Comparison of ENCODE assay signal across 8 cellular contexts in the genomic region with DNA sequence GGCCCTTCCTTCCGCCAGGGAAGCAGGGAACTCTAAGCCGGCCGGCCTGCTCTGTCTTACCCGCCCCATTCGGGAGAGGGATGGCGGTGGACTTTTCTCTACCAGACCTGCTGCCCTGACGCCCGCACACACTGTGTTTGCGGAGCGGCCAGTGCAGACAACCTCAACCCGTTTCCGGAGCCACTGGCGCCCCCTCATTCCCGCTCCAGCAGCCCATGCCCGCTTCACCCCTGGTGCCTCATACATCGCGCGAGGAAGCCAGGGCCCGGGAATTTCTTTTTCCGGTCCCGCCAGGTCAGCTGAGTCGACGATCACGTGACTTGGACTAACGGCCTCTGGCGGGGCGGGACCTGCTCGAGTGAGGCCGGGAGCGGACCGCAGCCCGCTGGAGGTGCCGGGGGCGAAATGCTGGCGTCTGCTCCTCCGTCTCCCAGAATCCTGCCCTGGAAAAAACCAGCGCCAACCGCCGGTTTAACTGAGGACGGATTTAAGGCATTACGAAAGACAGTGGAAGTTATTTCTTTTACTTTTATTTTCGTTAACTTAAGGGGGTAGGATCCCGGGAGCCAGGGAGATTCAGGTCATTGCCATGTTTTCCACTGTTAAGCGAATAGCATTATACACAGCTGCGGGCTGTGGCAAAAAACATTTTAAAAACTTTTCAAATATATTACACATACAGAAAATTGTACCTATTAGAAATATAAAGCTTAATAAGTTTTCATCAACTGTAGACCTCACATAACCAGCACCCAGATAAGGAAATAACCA. TPM values are rescaled to one million over a fixed set of nuclear protein-coding genes. Genes with fewer than 3 reads are reported as not detected.
DNase-seq lines count a peak whose midpoint lies in the region; ATAC-seq and TF ChIP-seq lines count a peak whose summit lies in the region.
"Not testable (repeated sequence)": the region's sequence is repeated elsewhere in the genome, so short reads cannot be mapped to it uniquely, and the experiment has no call there.

No MANE protein-coding gene starts in this region.

- peak overlapping the region; percentile 88 for H3K4me3 Mint-ChIP-seq in activated naive CD8-positive, alpha-beta T cell treated with anti-CD3 and anti-CD28 coated beads for 36 hours

- H3K36me3 ChIP-seq in mucosa of descending colon (ENCODE audit: low read depth) = not testable (repeated sequence)

- not testable (repeated sequence) for H3K4me3 ChIP-seq in mucosa of descending colon

- intact Hi-C loops in mucosa of descending colon (cut with DNase I, micrococcal nuclease) = not testable (repeated sequence)

- H3K27ac ChIP-seq in foreskin keratinocyte = not testable (repeated sequence)

- peak; percentile 58 for ATAC-seq in HG03196 (IDR thresholded peaks at IDR 0.05; ENCODE audit: unreplicated experiment)
- peak; percentile 92 for ATAC-seq in foreskin keratinocyte
- peak; percentile 97 for ATAC-seq in mucosa of descending colon

- H3K27me3 ChIP-seq in foreskin keratinocyte = not testable (repeated sequence)

- H3K36me3 Mint-ChIP-seq in activated naive CD8-positive, alpha-beta T cell treated with anti-CD3 and anti-CD28 coated beads for 36 hours = not testable (repeated sequence)

- not testable (repeated sequence) for H3K9me3 ChIP-seq in mucosa of descending colon

- not testable (repeated sequence) for TF ChIP-seq CTCF in AG09319 (IDR thresholded peaks at IDR 0.05; ENCODE audit: low read depth, low read length); mucosa of descending colon (IDR thresholded peaks at IDR 0.05)
- TF ChIP-seq CTCF in foreskin keratinocyte (conservative IDR thresholded peaks at IDR 0.05) = peak; percentile 1

- DNase-seq in AG09319 (ENCODE audit: extremely low read depth, low read depth) = peak; percentile 81
- DNase-seq in GM19240 (ENCODE audit: insufficient read length, low spot score) = peak; percentile 82
- peak; percentile 31 for DNase-seq in T follicular helper cell (ENCODE audit: low read depth)
- DNase-seq in activated naive CD8-positive, alpha-beta T cell treated with anti-CD3 and anti-CD28 coated beads for 36 hours = peak; percentile 82
- DNase-seq in foreskin keratinocyte = peak; percentile 59 to 75
- peak; percentile 89 to 93 (median 92) for DNase-seq in mucosa of descending colon
- DNase-seq in stimulated activated CD4-positive, alpha-beta T cell treated with anti-CD3 and anti-CD28 coated beads, Interleukin-2, amount 100 ng/mL, for 48 hours = peak; percentile 75 to 79

- not testable (repeated sequence) for H3K4me1 ChIP-seq in foreskin keratinocyte; mucosa of descending colon (ENCODE audit: low read depth)

- H3K27me3 Mint-ChIP-seq in activated naive CD8-positive, alpha-beta T cell treated with anti-CD3 and anti-CD28 coated beads for 36 hours = not testable (repeated sequence)

- peak overlapping the region; percentile 91 for H3K27ac Mint-ChIP-seq in activated naive CD8-positive, alpha-beta T cell treated with anti-CD3 and anti-CD28 coated beads for 36 hours

- not testable (repeated sequence) for H3K9me3 Mint-ChIP-seq in activated naive CD8-positive, alpha-beta T cell treated with anti-CD3 and anti-CD28 coated beads for 36 hours

- not testable (repeated sequence) for H3K4me1 Mint-ChIP-seq in activated naive CD8-positive, alpha-beta T cell treated with anti-CD3 and anti-CD28 coated beads for 36 hours

RNA-seq across cellular contexts. Expression of gene GOLGA6A, which starts 17.8 kb away (rescaled TPM):
- not detected for total RNA-seq in activated naive CD8-positive, alpha-beta T cell treated with anti-CD3 and anti-CD28 coated beads for 36 hours
- total RNA-seq in foreskin keratinocyte (not detected in 2 replicates), mucosa of descending colon (not detected)
- polyA plus RNA-seq in foreskin keratinocyte = not detected in 2 replicates

RNA-seq across cellular contexts. Expression of gene ISLR2, which starts 30.2 kb away (rescaled TPM):
- not detected for total RNA-seq in activated naive CD8-positive, alpha-beta T cell treated with anti-CD3 and anti-CD28 coated beads for 36 hours
- not detected in 2 replicates for total RNA-seq in foreskin keratinocyte
- not detected in 2 replicates for polyA plus RNA-seq in foreskin keratinocyte
- 1 to 10 TPM in 2 of 3 donors, under 1 TPM in 1; 0.38 to 1.7 (median 1.1) TPM for total RNA-seq in mucosa of descending colon

Comparison
In these comparisons a context has a peak if more than half of its experiments do, and no peak if none do; other contexts are left out.
1. DNase-seq: peak in every context shown above with its lines; median percentile 92 in mucosa of descending colon; 82 in GM19240; 82 in activated naive CD8-positive, alpha-beta T cell treated with anti-CD3 and anti-CD28 coated beads for 36 hours; 81 in AG09319; 77 in stimulated activated CD4-positive, alpha-beta T cell treated with anti-CD3 and anti-CD28 coated beads, Interleukin-2, amount 100 ng/mL, for 48 hours; 67 in foreskin keratinocyte; 31 in T follicular helper cell.